ENCODE assay signal across 14 cellular contexts in genomic region chr4:148425327-148426110, GRCh38. TPM values are rescaled to one million over a fixed set of nuclear protein-coding genes. Genes with fewer than 3 reads are reported as not detected.
DNase-seq lines count a peak whose midpoint lies in the region; ATAC-seq, FAIRE-seq and TF ChIP-seq lines count a peak whose summit lies in the region.
"Had no signal": no experiment of that assay in that cellular context is flagged by ENCODE, and none has a peak within 500 bp of the region (broad histone marks: within the 10 kb centered on the region; RNA-seq: fewer than 3 reads in every experiment).

No MANE protein-coding gene starts in this region.

- intact Hi-C loops in spleen (cut with DNase I; ENCODE audit: low total_unique reads), result no loop called here

- no peak for FAIRE-seq in bronchial epithelial cell (lab: Jason Lieb, UNC)
- FAIRE-seq: HTR-8/SVneo had no signal

- H3K4me3 ChIP-seq in AG04450 (ENCODE audit: low read depth, low read length), result no peak overlapping the region
- no peak overlapping the region for H3K4me3 ChIP-seq in bronchial epithelial cell (ENCODE audit: low read depth, low read length)
- H3K4me3 ChIP-seq in brain microvascular endothelial cell (ENCODE audit: low read depth, low read length), result no peak overlapping the region
- H3K4me3 ChIP-seq in spleen, result no peak overlapping the region
- H3K4me3 ChIP-seq: adrenal gland, SJSA1 had no signal

- POLR2A ChIA-PET in AG04450 (lab: Yijun Ruan, JAX), result no interaction called here

- H3K4me1 ChIP-seq in spleen, result peaks cover 0 to 28% (median 4%) of the 10 kb centered on the region in 6 donors
- H3K4me1 ChIP-seq: adrenal gland, SJSA1 had no signal

- TF ChIP-seq POLR2A in spleen (IDR thresholded peaks at IDR 0.05), result no peak

- DNase-seq in AG04450 (ENCODE audit: low read depth, low spot score) (no peak), bronchial epithelial cell (ENCODE audit: low read depth) (no peak), brain microvascular endothelial cell (no peak), G401 (ENCODE audit: low spot score) (no peak), spleen (no peak), caudate nucleus (lab: John Stamatoyannopoulos, UW) (no peak)
- DNase-seq: activated CD4-positive, alpha-beta memory T cell treated with anti-CD3 and anti-CD28 coated beads for 36 hours; adrenal gland; immature natural killer cell; stimulated activated CD4-positive, alpha-beta T cell treated with anti-CD3 and anti-CD28 coated beads, Interleukin-2, amount 100 ng/mL, for 48 hours had no signal

- TF ChIP-seq CTCF in AG04450 (IDR thresholded peaks at IDR 0.05; ENCODE audit: low read depth, low read length), result 0 out of 2 replicates have a peak, but pooled peaks have one; percentile 1
- peak; percentile 3 for TF ChIP-seq CTCF in bronchial epithelial cell (IDR thresholded peaks at IDR 0.05; ENCODE audit: insufficient read depth, low read length, severe bottlenecking)
- no peak for TF ChIP-seq CTCF in brain microvascular endothelial cell (IDR thresholded peaks at IDR 0.05; ENCODE audit: low read depth, low read length, missing control alignments)
- no peak for TF ChIP-seq CTCF in spleen (IDR thresholded peaks at IDR 0.05 in 8 of 11, conservative IDR thresholded peaks at IDR 0.05 in 3 of 11)

- in situ Hi-C loops in brain microvascular endothelial cell (cut with HindIII; ENCODE audit: low pct_ligation_motif_present, low sequenced_read_pairs) (no loop called here), G401 (cut with HindIII; ENCODE audit: low sequenced_read_pairs) (no loop called here)

- H3K27ac ChIP-seq in AG04450 (ENCODE audit: low read depth, low read length) (no peak overlapping the region), brain microvascular endothelial cell (no peak overlapping the region), spleen (no peak overlapping the region), caudate nucleus (ENCODE audit: low read depth, low read length) (no peak overlapping the region)
- H3K27ac ChIP-seq: adrenal gland, SJSA1 had no signal

- ATAC-seq in GM19438 (IDR thresholded peaks at IDR 0.05; ENCODE audit: low read depth, unreplicated experiment), result peak; percentile 78
- peak; percentile 66 for ATAC-seq in HG03159 (IDR thresholded peaks at IDR 0.05; ENCODE audit: unreplicated experiment)

- CTCF ChIA-PET in AG04450 (lab: Charles Lee), result no interaction called here

- H3K9me3 ChIP-seq in AG04450 (ENCODE audit: control insufficient read depth, insufficient read depth, low read length) (no peaks in the 10 kb centered on the region), spleen (no peaks in the 10 kb centered on the region)
- H3K9me3 ChIP-seq: adrenal gland, SJSA1 had no signal

- H3K27me3 ChIP-seq in AG04450 (ENCODE audit: control insufficient read depth, insufficient read depth, low read length), result no peaks in the 10 kb centered on the region
- H3K27me3 ChIP-seq in bronchial epithelial cell (ENCODE audit: control insufficient read depth, insufficient read depth, low read length), result no peaks in the 10 kb centered on the region
- no peaks in the 10 kb centered on the region for H3K27me3 ChIP-seq in brain microvascular endothelial cell (replicated peaks)
- no peaks in the 10 kb centered on the region for H3K27me3 ChIP-seq in spleen (replicated peaks in 1 of 7)
- H3K27me3 ChIP-seq: adrenal gland had no signal

- WGBS in spleen, 5 donors, result 72 to 79% (median 74%) methylated on average over 5 of the region's 5 CpGs

- H3K36me3 ChIP-seq in bronchial epithelial cell (ENCODE audit: control insufficient read depth, insufficient read depth, low read length) (no peaks in the 10 kb centered on the region), brain microvascular endothelial cell (replicated peaks) (no peaks in the 10 kb centered on the region), spleen (no peaks in the 10 kb centered on the region)
- H3K36me3 ChIP-seq: adrenal gland, SJSA1 had no signal

RNA-seq across cellular contexts. Expression of gene NR3C2, which starts 16.7 kb away (rescaled TPM):
- polyA plus RNA-seq in AG04450 (2011; rRNA removed) (0.10 and 0.14 TPM in 2 replicates), spleen (1 to 10 TPM; 1.2 to 2.5 (median 1.3) TPM)
- 0.26 and 0.37 TPM in 2 replicates for polyA minus RNA-seq in AG04450 (2011; rRNA and poly(A)+ RNA removed)
- total RNA-seq in bronchial epithelial cell (0.77 and 0.79 TPM in 2 replicates), spleen (10 to 100 TPM; 13.6 to 25.9 (median 18.2) TPM)
- total RNA-seq in G401 (2014; rRNA removed; shearing (Covaris generic)), result not detected in 2 replicates

Comparison
In these comparisons a context has a peak if more than half of its experiments do, and no peak if none do; other contexts are left out.
1. CTCF ChIP-seq: peak in AG04450 (single experiment) and bronchial epithelial cell (single experiment); none in brain microvascular endothelial cell (single experiment) and spleen (0 of 11).